ENCODE assay signal across 23 cellular contexts in the genomic region with DNA sequence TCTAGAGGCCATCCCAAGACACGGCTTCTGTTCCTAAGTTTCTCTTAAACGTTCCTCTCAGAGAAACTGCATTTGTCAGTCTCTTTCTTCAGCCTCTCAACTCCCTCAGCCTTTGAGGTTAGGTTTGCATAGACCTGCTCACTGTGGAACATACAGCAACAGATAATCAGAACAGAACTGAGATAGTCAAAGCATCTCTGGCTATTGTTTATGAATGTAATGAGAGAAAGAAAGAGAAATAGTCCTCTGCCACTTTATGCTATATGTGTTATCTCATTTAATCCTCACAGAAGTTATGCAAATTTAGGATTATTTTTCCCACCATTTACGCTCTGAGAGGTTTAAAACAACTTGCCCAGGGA.
DNase-seq lines count a peak whose midpoint lies in the region; ATAC-seq, FAIRE-seq and TF ChIP-seq lines count a peak whose summit lies in the region.
"Had no signal": no experiment of that assay in that cellular context is flagged by ENCODE, and none has a peak within 500 bp of the region (broad histone marks: within the 10 kb centered on the region; RNA-seq: fewer than 3 reads in every experiment).

No MANE protein-coding gene starts in this region.

- peak overlapping the region in 3 of 5 experiments; percentile 84 to 89 (median 84) for H3K27ac Mint-ChIP-seq in brain
- H3K27ac Mint-ChIP-seq: CD4-positive, CD25-positive, alpha-beta regulatory T cell; T-cell had no signal

- H3K27ac ChIP-seq in PC-3 (ENCODE audit: low read length) (no peak overlapping the region), small intestine (ENCODE audit: low read depth in 1 of 2, low read length in 1 of 2) (no peak overlapping the region)
- H3K27ac ChIP-seq: BLaER1, RWPE1 had no signal

- no peak for TF ChIP-seq CTCF in brain (conservative IDR thresholded peaks at IDR 0.05)
- no peak for TF ChIP-seq CTCF in PC-3 (conservative IDR thresholded peaks at IDR 0.05; ENCODE audit: low read depth, low read length)

- H3K79me2 ChIP-seq in PC-3 (ENCODE audit: low read length), result no peaks in the 10 kb centered on the region

- BruUV-seq in PC-3 (replicated peaks; lab: Mats Ljungman, UMichigan), result no TSS peak

- H3K4me3 ChIP-seq in PC-3 (ENCODE audit: low read length) (no peak overlapping the region), small intestine (ENCODE audit: low read depth in 1 of 2, low read length in 2 of 2) (no peak overlapping the region)
- H3K4me3 ChIP-seq: BLaER1, MG63 had no signal

- H3K4me1 ChIP-seq in PC-3 (ENCODE audit: insufficient read depth, low read length) (no peaks in the 10 kb centered on the region), small intestine (ENCODE audit: control insufficient read depth in 2 of 2, insufficient read depth in 1 of 2, low read depth in 1 of 2, low read length in 1 of 2) (no peaks in the 10 kb centered on the region)
- H3K4me1 ChIP-seq: BLaER1 had no signal

- ATAC-seq in GM18520 (IDR thresholded peaks at IDR 0.05; ENCODE audit: unreplicated experiment) (peak; percentile 74), HG02852 (IDR thresholded peaks at IDR 0.05; ENCODE audit: unreplicated experiment) (peak; percentile 64), HG03442 (IDR thresholded peaks at IDR 0.05; ENCODE audit: unreplicated experiment) (peak; percentile 65), PC-3 (no peak)
- ATAC-seq: HepG2, T-cell had no signal

- CTCF ChIA-PET in PC-3 (lab: Charles Lee), result no interaction called here

- no peak overlapping the region for H2AFZ ChIP-seq in PC-3 (ENCODE audit: low read length)

- H3K9me2 ChIP-seq in PC-3 (replicated peaks; ENCODE audit: low read length), result no peaks in the 10 kb centered on the region

- POLR2A ChIA-PET in PC-3 (lab: Charles Lee; ENCODE audit: unreplicated experiment), result no interaction called here

- H3K36me3 ChIP-seq in PC-3 (ENCODE audit: low read depth, low read length) (no peaks in the 10 kb centered on the region), small intestine (ENCODE audit: control insufficient read depth in 2 of 2, insufficient read depth in 2 of 2, low read length in 2 of 2) (no peaks in the 10 kb centered on the region)
- H3K36me3 ChIP-seq: BLaER1, MG63 had no signal

- DNase-seq in GF-D8 (lab: John Stamatoyannopoulos, UW), result no peak
- DNase-seq in NCI-H1694 treated with DMSO at 0.1 percent for 48 hours (lab: John Stamatoyannopoulos, UW), result no peak
- DNase-seq in PC-3, result no peak
- no peak for DNase-seq in small intestine
- DNase-seq: CD4-positive, CD25-positive, alpha-beta regulatory T cell; DMS153; KBM-7; MG63; NCI-H2029 treated with DMSO at 0.1 percent for 48 hours; NCI-H446 treated with DMSO at 0.1 percent for 48 hours; NCI-H526; NCI-H82; NK-92 treated with Interleukin-12 subunit alpha and Interleukin-12 subunit beta, amount 100 ng/mL, for 24 hours; SHP77; T-cell had no signal

- H3K9me3 ChIP-seq in PC-3 (ENCODE audit: low read length), result no peaks in the 10 kb centered on the region
- H3K9me3 ChIP-seq in small intestine (ENCODE audit: control insufficient read depth, low read depth), result no peaks in the 10 kb centered on the region
- H3K9me3 ChIP-seq: BLaER1 had no signal

- H3K4me2 ChIP-seq in PC-3 (ENCODE audit: low read length), result no peak overlapping the region
- H3K4me2 ChIP-seq: BLaER1 had no signal

- no peaks in the 10 kb centered on the region for H3K27me3 ChIP-seq in PC-3 (ENCODE audit: low read length)
- H3K27me3 ChIP-seq in small intestine (ENCODE audit: control insufficient read depth in 2 of 2, insufficient read depth in 2 of 2, low read length in 2 of 2), result no peaks in the 10 kb centered on the region
- H3K27me3 ChIP-seq: BLaER1, MG63 had no signal

- no peaks in the 10 kb centered on the region for H4K20me1 ChIP-seq in PC-3 (ENCODE audit: low read length)
- H4K20me1 ChIP-seq: BLaER1 had no signal

- H3K4me3 Mint-ChIP-seq in brain, result no peak overlapping the region
- H3K4me3 Mint-ChIP-seq: T-cell had no signal

- H3K4me1 Mint-ChIP-seq in brain, result peaks cover 65% of the 10 kb centered on the region
- H3K4me1 Mint-ChIP-seq: CD4-positive, CD25-positive, alpha-beta regulatory T cell; T-cell had no signal

- intact Hi-C loops in PC-3 (cut with micrococcal nuclease), result no loop called here

- H3K36me3 Mint-ChIP-seq in brain, result peaks cover 4% of the 10 kb centered on the region
- H3K36me3 Mint-ChIP-seq: CD4-positive, CD25-positive, alpha-beta regulatory T cell; T-cell had no signal

- FAIRE-seq in small intestine (lab: Jason Lieb, UNC), result no peak
- FAIRE-seq: A204.1, HepG2 had no signal

- H3F3A ChIP-seq in PC-3 (ENCODE audit: low read length, unreplicated experiment), result no peaks in the 10 kb centered on the region

- H3K27me3 Mint-ChIP-seq in brain, result peaks cover 3% of the 10 kb centered on the region
- H3K27me3 Mint-ChIP-seq: CD4-positive, CD25-positive, alpha-beta regulatory T cell had no signal

- H3K9me3 Mint-ChIP-seq in brain, result peaks cover 8 to 15% (median 11%) of the 10 kb centered on the region in 5 experiments

- H3K9ac ChIP-seq in PC-3 (ENCODE audit: low read length), result no peak overlapping the region
- H3K9ac ChIP-seq: BLaER1 had no signal

- 90 to 94% (median 92%) methylated on average over 3 of the region's 3 CpGs for WGBS in small intestine, 3 donors
